Comparison of ENCODE assay signal across 10 cellular contexts in the genomic region with DNA sequence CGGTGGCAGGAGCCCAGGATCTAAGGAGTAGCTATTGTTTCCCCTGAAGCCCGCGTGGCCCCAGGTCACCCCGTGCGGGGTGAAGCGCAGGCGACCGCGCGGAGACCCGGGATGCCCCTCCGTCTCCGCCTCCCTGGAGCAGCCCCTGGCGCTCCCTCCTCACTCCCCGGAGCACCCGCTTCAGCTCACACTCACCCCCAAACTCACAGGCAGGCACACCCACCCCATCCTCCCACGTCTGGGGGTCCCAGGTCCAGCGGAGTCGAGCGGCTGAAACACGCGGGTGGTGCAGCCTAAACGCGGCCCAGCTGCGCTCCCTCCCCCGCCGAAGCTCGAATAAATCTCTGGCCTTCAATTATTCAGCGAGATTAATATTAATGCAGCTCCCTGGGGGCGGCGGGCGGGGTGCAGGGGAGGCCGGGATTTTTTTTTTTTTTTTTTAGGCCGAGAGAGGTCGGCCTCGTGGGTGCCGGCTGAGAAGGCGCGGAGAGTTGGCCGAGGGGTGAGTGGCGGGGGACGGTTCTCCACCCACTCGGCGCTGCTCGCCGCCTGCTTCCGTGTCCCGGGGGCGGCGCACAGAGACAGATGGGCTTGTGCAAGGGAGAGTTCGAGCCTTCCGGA. TPM values are rescaled to one million over a fixed set of nuclear protein-coding genes. Genes with fewer than 3 reads are reported as not detected.
DNase-seq lines count a peak whose midpoint lies in the region; ATAC-seq, FAIRE-seq and TF ChIP-seq lines count a peak whose summit lies in the region.
"Had no signal": no experiment of that assay in that cellular context is flagged by ENCODE, and none has a peak within 500 bp of the region (broad histone marks: within the 10 kb centered on the region; RNA-seq: fewer than 3 reads in every experiment).

No MANE protein-coding gene starts in this region.

- H3K36me3 ChIP-seq in kidney epithelial cell (ENCODE audit: control insufficient read depth, insufficient read depth, low read length) (no peaks in the 10 kb centered on the region), transverse colon (no peaks in the 10 kb centered on the region)

- CTCF ChIA-PET in activated CD4-positive, alpha-beta T cell treated with anti-CD3 and anti-CD28 coated beads, Interleukin-2, amount 10 ng/mL, durations not matched to agents 7 days and 5 days (lab: Charles Lee): no interaction called here

- H3K4me1 Mint-ChIP-seq in activated CD4-positive, alpha-beta T cell treated with anti-CD3 and anti-CD28 coated beads, Interleukin-2, amount 10 ng/mL, durations not matched to agents 7 days and 5 days: peaks cover 12% of the 10 kb centered on the region

- peaks cover 6 to 22% (median 21%) of the 10 kb centered on the region in 4 donors for H3K4me1 ChIP-seq in transverse colon

- DNase-seq in activated CD4-positive, alpha-beta T cell treated with anti-CD3 and anti-CD28 coated beads, Interleukin-2, amount 50 U/mL, for 48 hours: peak; percentile 3 to 4
- DNase-seq in activated CD4-positive, alpha-beta T cell treated with anti-CD3 and anti-CD28 coated beads, Interleukin-2, amount 10 ng/mL, durations not matched to agents 7 days and 5 days: no peak
- DNase-seq in astrocyte of the hippocampus (ENCODE audit: low read depth, low spot score) (peak; percentile 14), kidney epithelial cell (ENCODE audit: low read depth) (no peak), transverse colon (no peak), HTR-8/SVneo (ENCODE audit: insufficient read length, low spot score) (no peak)
- DNase-seq: DND-41, NCI-H2107 had no signal

- WGBS in transverse colon (ENCODE audit: low coverage in 1 of 2), 2 donors: 2% methylated on average over 11 to 42 of the region's 52 CpGs

- intact Hi-C loops in transverse colon (cut with DNase I; ENCODE audit: low total_unique reads): loop anchor here (10.0 kb wide), 1 partner anchor 425 kb away; no protein-coding TSS in a partner anchor

- no peak for ATAC-seq in GM19452 (IDR thresholded peaks at IDR 0.05; ENCODE audit: unreplicated experiment)
- ATAC-seq in HG02759 (IDR thresholded peaks at IDR 0.05; ENCODE audit: unreplicated experiment): no peak

- no peak overlapping the region for H3K27ac Mint-ChIP-seq in activated CD4-positive, alpha-beta T cell treated with anti-CD3 and anti-CD28 coated beads, Interleukin-2, amount 10 ng/mL, durations not matched to agents 7 days and 5 days

- FAIRE-seq in HTR-8/SVneo (lab: Jason Lieb, UNC): no peak

- H3K9me3 Mint-ChIP-seq in activated CD4-positive, alpha-beta T cell treated with anti-CD3 and anti-CD28 coated beads, Interleukin-2, amount 10 ng/mL, durations not matched to agents 7 days and 5 days: no peaks in the 10 kb centered on the region

- TF ChIP-seq EP300 in transverse colon (IDR thresholded peaks at IDR 0.05; ENCODE audit: low read depth): no peak

- no peak overlapping the region for H3K4me3 Mint-ChIP-seq in activated CD4-positive, alpha-beta T cell treated with anti-CD3 and anti-CD28 coated beads, Interleukin-2, amount 10 ng/mL, durations not matched to agents 7 days and 5 days

- H3K9me3 ChIP-seq in transverse colon: no peaks in the 10 kb centered on the region

- no peak for TF ChIP-seq POLR2A in transverse colon (IDR thresholded peaks at IDR 0.05)

- peak overlapping the region; percentile 25 for H3K4me3 ChIP-seq in kidney epithelial cell (ENCODE audit: low read depth, low read length)
- H3K4me3 ChIP-seq in transverse colon: peak overlapping the region in 3 of 4 donors; percentile 17 to 55 (median 37)

- in situ Hi-C loops in transverse colon (cut with MboI; ENCODE audit: low pct_ligation_motif_present in 1 of 4, low pct_unique_long_range_greater_than_20kb in 1 of 4, low sequenced_read_pairs in 3 of 4): loop anchor here in 2 of 4 donors (10.0 to 25.0 kb wide), 2 partner anchors 65 to 833 kb away; no protein-coding TSS in a partner anchor

- peaks cover 87% of the 10 kb centered on the region for H3K27me3 Mint-ChIP-seq in activated CD4-positive, alpha-beta T cell treated with anti-CD3 and anti-CD28 coated beads, Interleukin-2, amount 10 ng/mL, durations not matched to agents 7 days and 5 days

- no peak overlapping the region for H3K27ac ChIP-seq in transverse colon

- TF ChIP-seq CTCF in kidney epithelial cell (IDR thresholded peaks at IDR 0.05; ENCODE audit: insufficient read depth, low read length, poor library complexity, severe bottlenecking): no peak
- no peak for TF ChIP-seq CTCF in transverse colon (IDR thresholded peaks at IDR 0.05)

- POLR2A ChIA-PET in activated CD4-positive, alpha-beta T cell treated with anti-CD3 and anti-CD28 coated beads, Interleukin-2, amount 10 ng/mL, durations not matched to agents 7 days and 5 days (lab: Charles Lee): no interaction called here

- H3K36me3 Mint-ChIP-seq in activated CD4-positive, alpha-beta T cell treated with anti-CD3 and anti-CD28 coated beads, Interleukin-2, amount 10 ng/mL, durations not matched to agents 7 days and 5 days (ENCODE audit: low read depth): no peaks in the 10 kb centered on the region

- peaks cover 69% of the 10 kb centered on the region for H3K27me3 ChIP-seq in kidney epithelial cell (ENCODE audit: control insufficient read depth, insufficient read depth, low read length)
- H3K27me3 ChIP-seq in transverse colon: peaks cover 94% of the 10 kb centered on the region

RNA-seq across cellular contexts. Expression of gene SLC1A2, which starts 0.5 kb away (rescaled TPM):
- total RNA-seq in activated CD4-positive, alpha-beta T cell treated with anti-CD3 and anti-CD28 coated beads, Interleukin-2, amount 10 ng/mL, durations not matched to agents 7 days and 5 days: not detected
- total RNA-seq in kidney epithelial cell (not detected in 2 replicates), transverse colon (under 1 TPM in 3 of 4 donors, not detected in 1; 0.27 to 0.80 (median 0.79) TPM)

Comparison
In these comparisons a context has a peak if more than half of its experiments do, and no peak if none do; other contexts are left out.
1. DNase-seq: peak in activated CD4-positive, alpha-beta T cell treated with anti-CD3 and anti-CD28 coated beads, Interleukin-2, amount 50 U/mL, for 48 hours (2 of 2) and astrocyte of the hippocampus (single experiment); none in activated CD4-positive, alpha-beta T cell treated with anti-CD3 and anti-CD28 coated beads, Interleukin-2, amount 10 ng/mL, durations not matched to agents 7 days and 5 days (single experiment), kidney epithelial cell (single experiment), transverse colon (single experiment) and HTR-8/SVneo (single experiment).